14 cellular contexts compared by ENCODE assay signal in genomic region chr4:29081230-29081955, GRCh38.
DNase-seq lines count a peak whose midpoint lies in the region; ATAC-seq, FAIRE-seq and TF ChIP-seq lines count a peak whose summit lies in the region.
"Had no signal": no experiment of that assay in that cellular context is flagged by ENCODE, and none has a peak within 500 bp of the region (broad histone marks: within the 10 kb centered on the region; RNA-seq: fewer than 3 reads in every experiment).

No MANE protein-coding gene starts in this region.

- H3K9me3 ChIP-seq in SK-N-SH (no peaks in the 10 kb centered on the region), small intestine (ENCODE audit: control insufficient read depth, low read depth) (no peaks in the 10 kb centered on the region)
- H3K9me3 ChIP-seq: thyroid gland had no signal

- 5% methylated on average over 5 of the region's 5 CpGs for WGBS in SK-N-SH (ENCODE audit: low lambda C conversion rate)
- 57 to 68% (median 65%) methylated on average over 5 of the region's 5 CpGs for WGBS in small intestine, 3 donors

- H3K79me2 ChIP-seq in SK-N-SH (ENCODE audit: insufficient read depth) = no peaks in the 10 kb centered on the region

- FAIRE-seq in small intestine (lab: Jason Lieb, UNC) = no peak

- H4K20me1 ChIP-seq in SK-N-SH (ENCODE audit: insufficient read depth) = no peaks in the 10 kb centered on the region

- POLR2A ChIA-PET in SK-N-SH (lab: Yijun Ruan, JAX) = no interaction called here

- no peaks in the 10 kb centered on the region for H3F3A ChIP-seq in SK-N-SH (replicated peaks; ENCODE audit: insufficient read depth)

- DNase-seq in AG09309 (ENCODE audit: low read depth) = no peak
- DNase-seq in Jurkat, Clone E6-1 (ENCODE audit: low read depth, low spot score) = peak; percentile 3
- no peak for DNase-seq in SK-N-SH
- peak in 1 of 2 donors; percentile 30 for DNase-seq in foreskin keratinocyte
- no peak for DNase-seq in stimulated activated naive CD4-positive, alpha-beta T cell treated with Interleukin-2 at 50 U/mL for 16 hours (lab: John Stamatoyannopoulos, UW)
- no peak for DNase-seq in cerebellar nuclear complex (lab: John Stamatoyannopoulos, UW)
- DNase-seq in small intestine = no peak
- DNase-seq: activated CD4-positive, CD25-positive, alpha-beta regulatory T cell; Calu3; posterior cingulate gyrus; thyroid gland had no signal

- ATAC-seq in foreskin keratinocyte (no peak), GM18867 (IDR thresholded peaks at IDR 0.05; ENCODE audit: unreplicated experiment) (no peak)
- ATAC-seq: left lobe of liver had no signal

- no peak overlapping the region for H3K4me3 ChIP-seq in AG09309 (ENCODE audit: control insufficient read depth, low read depth, low read length)
- no peak overlapping the region for H3K4me3 ChIP-seq in Jurkat, Clone E6-1 (ENCODE audit: low read length)
- no peak overlapping the region for H3K4me3 ChIP-seq in SK-N-SH (ENCODE audit: low read depth in 2 of 2, low read length in 1 of 2)
- no peak overlapping the region for H3K4me3 ChIP-seq in small intestine (ENCODE audit: low read depth in 1 of 2, low read length in 2 of 2)
- H3K4me3 ChIP-seq: thyroid gland had no signal

- TF ChIP-seq CTCF in AG09309 (IDR thresholded peaks at IDR 0.05; ENCODE audit: control insufficient read depth, insufficient read depth, low read depth, low read length, missing control alignments) (peak; percentile 32), SK-N-SH (IDR thresholded peaks at IDR 0.05) (peak; percentile 69), foreskin keratinocyte (conservative IDR thresholded peaks at IDR 0.05) (peak; percentile 64)

- no peak overlapping the region for H3K9ac ChIP-seq in SK-N-SH

- H3K4me1 ChIP-seq in SK-N-SH (ENCODE audit: control insufficient read depth in 1 of 2, insufficient read depth in 2 of 2, low read depth in 1 of 2, low read length in 1 of 2) = no peaks in the 10 kb centered on the region
- no peaks in the 10 kb centered on the region for H3K4me1 ChIP-seq in foreskin keratinocyte
- H3K4me1 ChIP-seq in small intestine (ENCODE audit: control insufficient read depth in 2 of 2, insufficient read depth in 1 of 2, low read depth in 1 of 2, low read length in 1 of 2) = no peaks in the 10 kb centered on the region
- H3K4me1 ChIP-seq: thyroid gland had no signal

- H3K27me3 ChIP-seq in SK-N-SH (ENCODE audit: insufficient read depth) = no peaks in the 10 kb centered on the region
- H3K27me3 ChIP-seq in foreskin keratinocyte = no peaks in the 10 kb centered on the region
- no peaks in the 10 kb centered on the region for H3K27me3 ChIP-seq in small intestine (ENCODE audit: control insufficient read depth in 2 of 2, insufficient read depth in 2 of 2, low read length in 2 of 2)
- H3K27me3 ChIP-seq: thyroid gland had no signal

- H2AFZ ChIP-seq in SK-N-SH (ENCODE audit: low read depth) = no peak overlapping the region

- no peak overlapping the region for H3K27ac ChIP-seq in SK-N-SH (ENCODE audit: low read depth in 2 of 2, low read length in 1 of 2)
- H3K27ac ChIP-seq in foreskin keratinocyte = no peak overlapping the region
- H3K27ac ChIP-seq in small intestine (ENCODE audit: low read depth in 1 of 2, low read length in 1 of 2) = no peak overlapping the region
- H3K27ac ChIP-seq: epithelial cell of prostate, thyroid gland had no signal

- H3K36me3 ChIP-seq in SK-N-SH (replicated peaks in 1 of 2; ENCODE audit: control insufficient read depth in 1 of 2, insufficient read depth in 2 of 2, low read length in 1 of 2) = no peaks in the 10 kb centered on the region
- no peaks in the 10 kb centered on the region for H3K36me3 ChIP-seq in small intestine (ENCODE audit: control insufficient read depth in 2 of 2, insufficient read depth in 2 of 2, low read length in 2 of 2)
- H3K36me3 ChIP-seq: thyroid gland had no signal

- H3K9me2 ChIP-seq in SK-N-SH = no peaks in the 10 kb centered on the region

- H3K4me2 ChIP-seq in SK-N-SH = no peak overlapping the region

- TF ChIP-seq EP300 in SK-N-SH (IDR thresholded peaks at IDR 0.05; ENCODE audit: borderline replicate concordance in 1 of 2, low read depth in 1 of 2, low read length in 1 of 2) = no peak

- CTCF ChIA-PET in SK-N-SH (lab: Yijun Ruan, JAX) = interaction anchor here (0.7 kb wide), 1 partner anchor 191 kb away, joined by 3 read pairs; no protein-coding TSS in a partner anchor

- peak; percentile 45; the same call in 1 of the 2 replicates for TF ChIP-seq RAD21 in SK-N-SH (IDR thresholded peaks at IDR 0.05; ENCODE audit: low read length)

TF ChIP-seq in SK-N-SH, 30 proteins besides CTCF, POLR2A, EP300 and RAD21:
- TF ChIP-seq FOSL2 (IDR thresholded peaks at IDR 0.05; ENCODE audit: borderline replicate concordance, low read depth) (no peak), RXRA (IDR thresholded peaks at IDR 0.05; ENCODE audit: borderline replicate concordance, low read depth) (no peak)
